ENCODE assay signal across 9 cellular contexts in the genomic region with DNA sequence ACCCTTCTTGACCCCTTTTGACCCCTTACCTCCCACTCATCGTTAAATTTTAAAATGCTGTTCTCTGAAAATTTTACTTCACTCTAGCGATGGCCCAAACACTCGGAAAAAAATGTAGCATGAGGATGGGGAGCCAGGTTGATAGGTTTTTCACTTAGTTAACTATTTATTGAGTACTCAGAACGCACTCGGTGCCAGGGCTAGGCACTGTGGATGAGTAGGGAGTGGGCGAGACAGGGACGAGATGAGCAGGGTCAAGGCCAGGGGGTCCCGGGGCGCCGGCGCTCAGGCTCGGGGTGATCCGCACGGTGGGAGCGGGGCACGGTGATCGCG. TPM values are rescaled to one million over a fixed set of nuclear protein-coding genes. Genes with fewer than 3 reads are reported as not detected.
DNase-seq lines count a peak whose midpoint lies in the region; ATAC-seq and TF ChIP-seq lines count a peak whose summit lies in the region.
"Had no signal": no experiment of that assay in that cellular context is flagged by ENCODE, and none has a peak within 500 bp of the region (broad histone marks: within the 10 kb centered on the region; RNA-seq: fewer than 3 reads in every experiment).

No MANE protein-coding gene starts in this region.

- H3K79me2 ChIP-seq in OCI-LY7 (ENCODE audit: insufficient read depth, low read depth, low read length): peaks cover 56% of the 10 kb centered on the region
- H3K79me2 ChIP-seq in fibroblast of lung (ENCODE audit: control insufficient read depth, insufficient read depth, low read length): peaks cover 12% of the 10 kb centered on the region

- H2AFZ ChIP-seq in OCI-LY7 (ENCODE audit: low read length) (peak overlapping the region; percentile 51), fibroblast of lung (ENCODE audit: low read length) (peak overlapping the region; percentile 91)

- BruUV-seq in OCI-LY7 (replicated peaks; lab: Mats Ljungman, UMichigan): TSS peak; percentile 82

- intact Hi-C loops in OCI-LY7 (cut with micrococcal nuclease; ENCODE audit: unreplicated experiment): loop anchor here (1.0 to 5.0 kb wide), 4 partner anchors 52 to 118 kb away; partner anchors contain the start of gene CLUAP1
- intact Hi-C loops in sigmoid colon (cut with DNase I): loop anchor here (1.0 to 5.0 kb wide), 6 partner anchors 36 to 136 kb away; partner anchors contain the start of genes CLUAP1, NAA60, TIGD7 and ZNF597

- peaks cover 59% of the 10 kb centered on the region for H3K36me3 ChIP-seq in OCI-LY7 (ENCODE audit: insufficient read depth, low read length)
- H3K36me3 ChIP-seq in fibroblast of lung (ENCODE audit: control insufficient read depth, insufficient read depth, low read length): peaks cover 9% of the 10 kb centered on the region
- peaks cover 12 to 47% (median 29%) of the 10 kb centered on the region in 4 donors for H3K36me3 ChIP-seq in sigmoid colon

- H3K9ac ChIP-seq in fibroblast of lung (ENCODE audit: insufficient read depth, low read length): peak overlapping the region; percentile 87

- POLR2A ChIA-PET in OCI-LY7 (lab: Charles Lee): interaction anchor here (0.9 to 1.2 kb wide), 4 partner anchors 9 to 133 kb away, joined by 3 to 4 read pairs (median 3); no protein-coding TSS in a partner anchor

- H3K9me3 ChIP-seq in OCI-LY7 (ENCODE audit: low read length): no peaks in the 10 kb centered on the region
- no peaks in the 10 kb centered on the region for H3K9me3 ChIP-seq in fibroblast of lung (ENCODE audit: control insufficient read depth, insufficient read depth, low read depth, low read length)
- peaks cover 0 to 27% (median under 1%) of the 10 kb centered on the region in 4 donors for H3K9me3 ChIP-seq in sigmoid colon

- H3K4me2 ChIP-seq in OCI-LY7 (ENCODE audit: low read length): peak overlapping the region; percentile 76
- H3K4me2 ChIP-seq in fibroblast of lung (ENCODE audit: extremely low read depth, insufficient read depth, low read length): peak overlapping the region; percentile 84

- TF ChIP-seq CTCF in OCI-LY7 (conservative IDR thresholded peaks at IDR 0.05; ENCODE audit: low read length) (no peak), fibroblast of lung (conservative IDR thresholded peaks at IDR 0.05 in 1 of 2, IDR thresholded peaks at IDR 0.05 in 1 of 2; ENCODE audit: low read depth in 1 of 2, low read length in 2 of 2) (no peak), sigmoid colon (IDR thresholded peaks at IDR 0.05) (no peak)

- H3K4me1 ChIP-seq in OCI-LY7 (ENCODE audit: insufficient read depth, low read length, poor library complexity, severe bottlenecking): peaks cover 36% of the 10 kb centered on the region
- H3K4me1 ChIP-seq in fibroblast of lung (ENCODE audit: control insufficient read depth, extremely low read depth, insufficient read depth, low read length): peaks cover 2% of the 10 kb centered on the region
- peaks cover 0 to 33% (median 22%) of the 10 kb centered on the region in 4 donors for H3K4me1 ChIP-seq in sigmoid colon

- peak; percentile 19 for ATAC-seq in GM19328 (IDR thresholded peaks at IDR 0.05; ENCODE audit: unreplicated experiment)
- ATAC-seq in HG03457 (IDR thresholded peaks at IDR 0.05; ENCODE audit: unreplicated experiment): no peak

- H4K20me1 ChIP-seq in OCI-LY7 (ENCODE audit: insufficient read depth, low read length): no peaks in the 10 kb centered on the region
- no peaks in the 10 kb centered on the region for H4K20me1 ChIP-seq in fibroblast of lung (ENCODE audit: control insufficient read depth, extremely low read depth, insufficient read depth, low read length)

- H3K9me2 ChIP-seq in OCI-LY7 (ENCODE audit: insufficient read depth, low read length): no peaks in the 10 kb centered on the region

- CTCF ChIA-PET in OCI-LY7 (lab: Charles Lee; ENCODE audit: unreplicated experiment): no interaction called here

- no peaks in the 10 kb centered on the region for H3K27me3 ChIP-seq in fibroblast of lung (ENCODE audit: control insufficient read depth, insufficient read depth, low read length)
- no peaks in the 10 kb centered on the region for H3K27me3 ChIP-seq in sigmoid colon

- 1% methylated on average over 18 of the region's 18 CpGs for WGBS in sigmoid colon, 2 donors

- peak overlapping the region; percentile 76 for H3K4me3 ChIP-seq in OCI-LY7 (ENCODE audit: low read depth, low read length, poor library complexity, severe bottlenecking)
- peak overlapping the region; percentile 91 to 100 (median 96) for H3K4me3 ChIP-seq in fibroblast of lung (replicated peaks in 1 of 4; ENCODE audit: control extremely low read depth in 1 of 4, insufficient read depth in 1 of 4, low read depth in 3 of 4, low read length in 4 of 4)
- H3K4me3 ChIP-seq in sigmoid colon: peak overlapping the region; percentile 67 to 85 (median 76)

- DNase-seq in OCI-LY7 (ENCODE audit: low spot score): no peak
- DNase-seq in fibroblast of lung (ENCODE audit: low read depth in 2 of 2): no peak
- DNase-seq in sigmoid colon: no peak
- no peak for DNase-seq in hepatic stellate cell (ENCODE audit: low spot score)
- no peak for DNase-seq in stimulated activated CD4-positive, alpha-beta T cell treated with anti-CD3 and anti-CD28 coated beads, Interleukin-4, amount 100 ng/mL, for 1 hour
- no peak for DNase-seq in medulla oblongata (ENCODE audit: extremely low spot score)

- no peak for TF ChIP-seq EP300 in sigmoid colon (IDR thresholded peaks at IDR 0.05)

- TF ChIP-seq POLR2A in sigmoid colon (IDR thresholded peaks at IDR 0.05): no peak

- H3K27ac ChIP-seq in OCI-LY7 (ENCODE audit: low read depth, low read length, poor library complexity, severe bottlenecking): peak overlapping the region; percentile 31
- peak overlapping the region; percentile 86 for H3K27ac ChIP-seq in fibroblast of lung (ENCODE audit: insufficient read depth, low read length)
- peak overlapping the region; percentile 80 to 89 (median 87) for H3K27ac ChIP-seq in sigmoid colon

RNA-seq across cellular contexts. Expression of gene ZSCAN32, which starts 0.4 kb away (rescaled TPM):
- 19.4 and 22.5 TPM in 2 replicates for total RNA-seq in OCI-LY7 (2014; rRNA removed; shearing (Covaris generic))
- total RNA-seq in OCI-LY7 (2022) (17.0 and 22.9 TPM in 2 replicates), fibroblast of lung (10.0 and 13.7 TPM in 2 replicates), sigmoid colon (10 to 100 TPM; 12.1 to 16.3 (median 15.3) TPM)
- polyA plus RNA-seq in fibroblast of lung (11.3 and 14.1 TPM in 2 replicates), sigmoid colon (10 to 100 TPM in 1 of 3 donors, 1 to 10 TPM in 2; 8.6 to 10.8 (median 9.6) TPM)
- polyA plus RNA-seq in fibroblast of lung (2012): 7.1 and 8.5 TPM in 2 replicates
- polyA minus RNA-seq in fibroblast of lung (ENCODE audit: low replicate concordance): 4.7 and 9.3 TPM in 2 replicates

RNA-seq across cellular contexts. Expression of gene ZNF174, which starts 0.6 kb away (rescaled TPM):
- 21.1 and 23.3 TPM in 2 replicates for total RNA-seq in OCI-LY7 (2014; rRNA removed; shearing (Covaris generic))
- total RNA-seq in OCI-LY7 (2022): 20.6 and 21.7 TPM in 2 replicates
- 6.7 and 9.2 TPM in 2 replicates for total RNA-seq in fibroblast of lung
- polyA plus RNA-seq in fibroblast of lung: 8.5 and 9.1 TPM in 2 replicates
- 7.6 and 7.8 TPM in 2 replicates for polyA plus RNA-seq in fibroblast of lung (2012)
- polyA minus RNA-seq in fibroblast of lung (ENCODE audit: low replicate concordance): 6.4 and 8.3 TPM in 2 replicates
- total RNA-seq in sigmoid colon: 10 to 100 TPM; 12.2 to 15.8 (median 14.2) TPM
- 1 to 10 TPM; 3.5 to 5.5 (median 5.4) TPM for polyA plus RNA-seq in sigmoid colon

RNA-seq across cellular contexts. Expression of gene ZNF597, which starts 42.9 kb away (rescaled TPM):
- 1.2 and 1.9 TPM in 2 replicates for total RNA-seq in OCI-LY7 (2014; rRNA removed; shearing (Covaris generic))
- total RNA-seq in OCI-LY7 (2022): 1.9 and 2.1 TPM in 2 replicates
- total RNA-seq in fibroblast of lung: 1.8 and 2.0 TPM in 2 replicates
- polyA plus RNA-seq in fibroblast of lung: 1.4 and 1.6 TPM in 2 replicates
- 1.3 and 1.4 TPM in 2 replicates for polyA plus RNA-seq in fibroblast of lung (2012)
- 0.24 and 0.26 TPM in 2 replicates for polyA minus RNA-seq in fibroblast of lung (ENCODE audit: low replicate concordance)
- 1 to 10 TPM; 1.5 to 2.5 (median 2.1) TPM for total RNA-seq in sigmoid colon
- 1 to 10 TPM in 1 of 3 donors, under 1 TPM in 2; 0.69 to 1.2 (median 0.99) TPM for polyA plus RNA-seq in sigmoid colon

RNA-seq across cellular contexts. Expression of gene NAA60, which starts 43.1 kb away (rescaled TPM):
- total RNA-seq in OCI-LY7 (2014; rRNA removed; shearing (Covaris generic)): 8.5 and 24.8 TPM in 2 replicates
- total RNA-seq in OCI-LY7 (2022): 40.1 and 51.1 TPM in 2 replicates
- total RNA-seq in fibroblast of lung: 9.2 and 12.6 TPM in 2 replicates
- 20.9 and 33.6 TPM in 2 replicates for polyA plus RNA-seq in fibroblast of lung
- 20.5 and 26.8 TPM in 2 replicates for polyA plus RNA-seq in fibroblast of lung (2012)
- polyA minus RNA-seq in fibroblast of lung (ENCODE audit: low replicate concordance): 19.1 and 30.7 TPM in 2 replicates
- 10 to 100 TPM; 15.0 to 30.4 (median 22.6) TPM for total RNA-seq in sigmoid colon
- 10 to 100 TPM; 55.9 to 73.5 (median 65.1) TPM for polyA plus RNA-seq in sigmoid colon

RNA-seq across cellular contexts. Expression of gene OR2C1, which starts 44.7 kb away (rescaled TPM):
- total RNA-seq in OCI-LY7 (2014; rRNA removed; shearing (Covaris generic)): 0.09 and 0.10 TPM in 2 replicates
- total RNA-seq in OCI-LY7 (2022): not detected in 2 replicates
- total RNA-seq in fibroblast of lung: under 0.01 and 0.17 TPM in 2 replicates
- 0.09 and 0.31 TPM in 2 replicates for polyA plus RNA-seq in fibroblast of lung
- 0.12 TPM in 1 of 2 replicates, not detected in the other for polyA plus RNA-seq in fibroblast of lung (2012)
- not detected in 2 replicates for polyA minus RNA-seq in fibroblast of lung (ENCODE audit: low replicate concordance)
- 1 to 10 TPM in 1 of 4 donors, under 1 TPM in 2, not detected in 1; 0.49 to 1.4 (median 0.55) TPM for total RNA-seq in sigmoid colon
- polyA plus RNA-seq in sigmoid colon: under 1 TPM in 1 of 3 donors, not detected in 2; 0.09 TPM
- total RNA-seq: RPMI7951 had no signal

Comparison
In these comparisons a context has a peak if more than half of its experiments do, and no peak if none do; other contexts are left out.
1. H3K27ac ChIP-seq: peak in every context shown above with its lines; median percentile 87 in sigmoid colon; 86 in fibroblast of lung; 31 in OCI-LY7.